ENCODE assay signal across 32 cellular contexts in the genomic region with DNA sequence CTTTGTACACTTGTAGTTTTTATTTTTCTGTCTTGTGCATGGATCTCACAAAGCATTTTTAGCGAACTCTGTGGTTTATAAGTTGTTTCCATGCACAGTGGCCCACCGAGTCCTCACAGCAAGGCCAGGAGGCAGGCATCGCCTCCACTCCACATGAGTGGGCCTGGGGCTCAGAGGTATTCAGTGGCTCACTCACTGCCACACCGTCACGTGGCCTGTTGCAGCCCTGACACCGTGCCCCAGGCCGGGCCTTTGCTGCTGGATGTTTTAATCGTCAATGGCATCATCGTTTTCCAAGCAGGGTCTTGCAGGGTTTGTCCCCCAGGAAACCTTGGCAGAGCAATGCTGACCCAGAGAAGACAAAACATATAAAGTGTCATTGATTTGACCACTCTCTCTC. TPM values are rescaled to one million over a fixed set of nuclear protein-coding genes. Genes with fewer than 3 reads are reported as not detected.
"Had no signal": no experiment of that assay in that cellular context is flagged by ENCODE, and none has a peak within 500 bp of the region (broad histone marks: within the 10 kb centered on the region; RNA-seq: fewer than 3 reads in every experiment).

No MANE protein-coding gene starts in this region.

- H3K4me3 Mint-ChIP-seq: activated CD4-positive, alpha-beta memory T cell treated with anti-CD3 and anti-CD28 coated beads for 36 hours; activated CD4-positive, alpha-beta T cell treated with anti-CD3 and anti-CD28 coated beads for 36 hours; activated CD4-positive, alpha-beta T cell treated with anti-CD3 and anti-CD28 coated beads, Interleukin-2, amount 10 ng/mL, durations not matched to agents 24 days and 14 days; activated naive CD4-positive, alpha-beta T cell treated with anti-CD3 and anti-CD28 coated beads for 36 hours; activated naive CD4-positive, alpha-beta T cell treated with anti-CD3 and anti-CD28 coated beads, Interleukin-2, amount 50 U/mL, for 24 hours; activated naive CD8-positive, alpha-beta T cell treated with anti-CD3 and anti-CD28 coated beads for 36 hours; activated naive CD8-positive, alpha-beta T cell treated with anti-CD3 and anti-CD28 coated beads, Interleukin-2, amount 50 U/mL, for 24 hours; activated T-helper 1 cell treated with anti-CD3 and anti-CD28 coated beads, Interleukin-12 subunit alpha, Interleukin-12 subunit beta, Interleukin-2, Interleukin-4 antibody, amounts not matched to agents 30 ng/mL and 10 ng/mL and 1 ng/mL, durations not matched to agents 14 hours and 24 hours and 36 hours; T-helper 17 cell; T-helper 2 cell treated with Interferon-gamma antibody and Interleukin-4, amounts not matched to agents 5 μg/mL and 100 μg/mL, for 36 hours had no signal

- H3K27ac Mint-ChIP-seq: activated CD4-positive, alpha-beta memory T cell treated with anti-CD3 and anti-CD28 coated beads for 36 hours; activated CD4-positive, alpha-beta T cell treated with anti-CD3 and anti-CD28 coated beads for 36 hours; activated CD4-positive, alpha-beta T cell treated with anti-CD3 and anti-CD28 coated beads, Interleukin-2, amount 10 ng/mL, durations not matched to agents 24 days and 14 days; activated naive CD4-positive, alpha-beta T cell treated with anti-CD3 and anti-CD28 coated beads for 36 hours; activated naive CD4-positive, alpha-beta T cell treated with anti-CD3 and anti-CD28 coated beads, Interleukin-2, amount 50 U/mL, for 24 hours; activated naive CD8-positive, alpha-beta T cell treated with anti-CD3 and anti-CD28 coated beads for 36 hours; activated naive CD8-positive, alpha-beta T cell treated with anti-CD3 and anti-CD28 coated beads, Interleukin-2, amount 50 U/mL, for 24 hours; activated T-helper 1 cell treated with anti-CD3 and anti-CD28 coated beads, Interleukin-12 subunit alpha, Interleukin-12 subunit beta, Interleukin-2, Interleukin-4 antibody, amounts not matched to agents 30 ng/mL and 10 ng/mL and 1 ng/mL, durations not matched to agents 14 hours and 24 hours and 36 hours; activated T-helper 2 cell treated with anti-CD3 and anti-CD28 coated beads, Interferon-gamma antibody, Interleukin-2, Interleukin-4, amounts not matched to agents 10 μg/mL and 5 μg/mL and 100 μg/mL, durations not matched to agents 14 hours and 24 hours and 36 hours; T-helper 17 cell; T-helper 2 cell treated with Interferon-gamma antibody and Interleukin-4, amounts not matched to agents 5 μg/mL and 100 μg/mL, for 36 hours had no signal

- H3K4me1 Mint-ChIP-seq: activated CD4-positive, alpha-beta T cell treated with anti-CD3 and anti-CD28 coated beads for 36 hours; activated CD4-positive, alpha-beta T cell treated with anti-CD3 and anti-CD28 coated beads, Interleukin-2, amount 10 ng/mL, durations not matched to agents 24 days and 14 days; activated naive CD4-positive, alpha-beta T cell treated with anti-CD3 and anti-CD28 coated beads, Interleukin-2, amount 50 U/mL, for 24 hours; activated naive CD8-positive, alpha-beta T cell treated with anti-CD3 and anti-CD28 coated beads for 36 hours; activated naive CD8-positive, alpha-beta T cell treated with anti-CD3 and anti-CD28 coated beads, Interleukin-2, amount 50 U/mL, for 24 hours; T-helper 17 cell had no signal

- H3K27me3 ChIP-seq: adrenal gland, body of pancreas, colonic mucosa had no signal

- ATAC-seq: activated CD4-positive, alpha-beta T cell treated with anti-CD3 and anti-CD28 coated beads for 36 hours; activated naive CD8-positive, alpha-beta T cell treated with anti-CD3 and anti-CD28 coated beads, Interleukin-2, amount 50 U/mL, for 24 hours; body of pancreas; T-helper 17 cell had no signal

- DNase-seq: activated CD4-positive, alpha-beta memory T cell treated with anti-CD3 and anti-CD28 coated beads for 36 hours; activated CD4-positive, alpha-beta T cell treated with anti-CD3 and anti-CD28 coated beads for 36 hours; activated CD4-positive, alpha-beta T cell treated with anti-CD3 and anti-CD28 coated beads, Interleukin-2, amount 10 ng/mL, durations not matched to agents 24 days and 14 days; activated CD4-positive, CD25-positive, alpha-beta regulatory T cell; activated CD4-positive, CD25-positive, alpha-beta regulatory T cell treated with anti-CD3 and anti-CD28 coated beads, Interleukin-2, amount 50 U/mL, for 72 hours; activated naive CD4-positive, alpha-beta T cell treated with anti-CD3 and anti-CD28 coated beads for 36 hours; activated naive CD8-positive, alpha-beta T cell treated with anti-CD3 and anti-CD28 coated beads for 36 hours; activated naive CD8-positive, alpha-beta T cell treated with anti-CD3 and anti-CD28 coated beads, Interleukin-2, amount 50 U/mL, for 24 hours; activated T-cell treated with anti-CD3 and anti-CD28 coated beads, Interleukin-2, amount 50 U/mL, for 48 hours; adrenal gland; amygdala; aorta; body of pancreas; caudate nucleus; colonic mucosa; effector CD8-positive, alpha-beta T cell; esophagus squamous epithelium; head of caudate nucleus; T-helper 1 cell; T-helper 17 cell; T1000 had no signal

- H3K9me3 ChIP-seq: adrenal gland, body of pancreas, colonic mucosa had no signal

- H3K27ac ChIP-seq: adrenal gland, body of pancreas, colonic mucosa, epithelial cell of prostate, esophagus squamous epithelium had no signal

- H3K4me3 ChIP-seq: adrenal gland, body of pancreas, colonic mucosa, esophagus squamous epithelium had no signal

- H3K36me3 ChIP-seq: adrenal gland, colonic mucosa, esophagus squamous epithelium had no signal

- H3K36me3 Mint-ChIP-seq: activated CD4-positive, alpha-beta memory T cell treated with anti-CD3 and anti-CD28 coated beads for 36 hours; activated naive CD4-positive, alpha-beta T cell treated with anti-CD3 and anti-CD28 coated beads, Interleukin-2, amount 50 U/mL, for 24 hours; activated naive CD8-positive, alpha-beta T cell treated with anti-CD3 and anti-CD28 coated beads for 36 hours had no signal

- H3K4me1 ChIP-seq: adrenal gland, body of pancreas, colonic mucosa, esophagus squamous epithelium had no signal

- H3K27me3 Mint-ChIP-seq: activated CD4-positive, alpha-beta T cell treated with anti-CD3 and anti-CD28 coated beads, Interleukin-2, amount 10 ng/mL, durations not matched to agents 24 days and 14 days had no signal

RNA-seq across cellular contexts. Expression of gene SPACA7, which starts 59.8 kb away (rescaled TPM):
- total RNA-seq: activated CD4-positive, alpha-beta memory T cell treated with anti-CD3 and anti-CD28 coated beads for 36 hours; activated CD4-positive, alpha-beta T cell treated with anti-CD3 and anti-CD28 coated beads for 36 hours; activated CD4-positive, alpha-beta T cell treated with anti-CD3 and anti-CD28 coated beads, Interleukin-2, amount 10 ng/mL, durations not matched to agents 24 days and 14 days; activated naive CD4-positive, alpha-beta T cell treated with anti-CD3 and anti-CD28 coated beads for 36 hours; activated naive CD8-positive, alpha-beta T cell treated with anti-CD3 and anti-CD28 coated beads for 36 hours; activated T-helper 1 cell treated with anti-CD3 and anti-CD28 coated beads, Interleukin-12 subunit alpha, Interleukin-12 subunit beta, Interleukin-2, Interleukin-4 antibody, amounts not matched to agents 30 ng/mL and 10 ng/mL and 1 ng/mL, durations not matched to agents 14 hours and 24 hours and 36 hours; activated T-helper 2 cell treated with anti-CD3 and anti-CD28 coated beads, Interferon-gamma antibody, Interleukin-2, Interleukin-4, amounts not matched to agents 10 μg/mL and 5 μg/mL and 100 μg/mL, durations not matched to agents 14 hours and 24 hours and 36 hours; adrenal gland; body of pancreas; colonic mucosa; dermis microvascular lymphatic vessel endothelial cell; endothelial cell of umbilical vein; esophagus squamous epithelium; fibroblast of lung; fibroblast of villous mesenchyme; frontal cortex; T-helper 17 cell had no signal
- polyA plus RNA-seq: adrenal gland, aorta, endothelial cell of umbilical vein, esophagus, fibroblast of lung had no signal
